Comparison of ENCODE assay signal across 17 cellular contexts in the genomic region with DNA sequence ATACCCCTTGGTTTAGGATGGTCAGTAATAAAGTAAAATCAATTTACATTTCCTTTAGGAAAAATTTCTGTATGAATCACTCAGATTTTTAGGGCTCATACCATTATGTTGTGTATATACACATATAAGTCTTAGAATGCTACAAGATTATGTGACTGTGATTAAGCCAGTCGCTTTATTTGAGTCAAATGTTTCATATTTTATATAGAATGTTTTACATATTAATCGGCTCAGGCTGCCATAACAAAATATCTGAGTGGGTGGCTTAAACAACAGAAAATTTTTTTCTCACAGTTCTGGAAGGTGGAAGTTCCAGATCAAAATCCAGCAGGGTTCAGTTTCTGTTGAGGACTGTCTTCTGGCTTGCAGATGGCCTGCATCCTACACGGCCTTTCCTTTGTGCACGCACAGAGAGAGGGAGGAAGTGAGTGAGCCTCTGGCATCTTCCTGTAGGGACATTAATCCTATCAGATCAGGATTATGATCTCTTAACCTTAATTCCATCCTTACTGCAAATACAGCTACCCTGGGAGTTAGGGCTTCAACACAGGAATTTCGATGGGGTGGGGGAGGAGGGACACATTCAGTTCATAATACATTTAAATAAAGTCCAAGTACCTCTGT.
DNase-seq lines count a peak whose midpoint lies in the region; ATAC-seq, FAIRE-seq and TF ChIP-seq lines count a peak whose summit lies in the region.
"Had no signal": no experiment of that assay in that cellular context is flagged by ENCODE, and none has a peak within 500 bp of the region (broad histone marks: within the 10 kb centered on the region; RNA-seq: fewer than 3 reads in every experiment).

No MANE protein-coding gene starts in this region.

- CTCF ChIA-PET in CD4-positive, alpha-beta T cell (lab: Charles Lee): no interaction called here

- ATAC-seq in CD4-positive, alpha-beta T cell (ENCODE audit: poor library complexity): no peak

- H3K9me3 Mint-ChIP-seq in CD4-positive, alpha-beta T cell: no peaks in the 10 kb centered on the region

- peak; percentile 14 for DNase-seq in D721Med (ENCODE audit: insufficient read length, low spot score)
- DNase-seq in NCI-H69 (lab: John Stamatoyannopoulos, UW): peak; percentile 55
- peak; percentile 4 to 30 for DNase-seq in lung microvascular endothelial cell (ENCODE audit: low read depth in 2 of 2)
- DNase-seq in stimulated activated CD4-positive, alpha-beta T cell treated with anti-CD3 and anti-CD28 coated beads, Interleukin-4, amount 100 ng/mL, for 1 hour: no peak
- no peak for DNase-seq in CD4-positive, alpha-beta T cell
- no peak for DNase-seq in NCI-H2107 treated with DMSO at 0.1 percent for 48 hours (lab: John Stamatoyannopoulos, UW; ENCODE audit: unreplicated experiment)
- no peak for DNase-seq in NCI-H1092 treated with DMSO at 0.1 percent for 48 hours (lab: John Stamatoyannopoulos, UW)
- DNase-seq: GDM1, H7, IMR-90, NCI-H1417 treated with DMSO at 0.1 percent for 48 hours, NCI-H1930, NCI-H345, NCI-H526 treated with DMSO at 0.1 percent for 48 hours, SHP77 had no signal

- no peak overlapping the region for H3K27ac Mint-ChIP-seq in CD4-positive, alpha-beta T cell

- POLR2A ChIA-PET in CD4-positive, alpha-beta T cell (lab: Charles Lee): no interaction called here

- TF ChIP-seq CTCF in D721Med (IDR thresholded peaks at IDR 0.05; ENCODE audit: insufficient read depth, missing control alignments): no peak
- no peak for TF ChIP-seq CTCF in VCaP (conservative IDR thresholded peaks at IDR 0.05)
- TF ChIP-seq CTCF in CD4-positive, alpha-beta T cell (IDR thresholded peaks at IDR 0.05): no peak

- no peak overlapping the region for H3K4me3 Mint-ChIP-seq in CD4-positive, alpha-beta T cell

- peak; percentile 96 for FAIRE-seq in D721Med (lab: Jason Lieb, UNC)
- FAIRE-seq: HTR-8/SVneo had no signal

- H3K4me1 Mint-ChIP-seq in CD4-positive, alpha-beta T cell (ENCODE audit: low read depth): no peaks in the 10 kb centered on the region

- H3K27me3 Mint-ChIP-seq in CD4-positive, alpha-beta T cell: no peaks in the 10 kb centered on the region

- intact Hi-C loops in CD4-positive, alpha-beta T cell (cut with DNase I, micrococcal nuclease): no loop called here

- H3K27ac ChIP-seq in VCaP: peak overlapping the region; percentile 68
- H3K27ac ChIP-seq in CD4-positive, alpha-beta T cell (ENCODE audit: low read depth, low read length): no peak overlapping the region

- H3K9me3 ChIP-seq in CD4-positive, alpha-beta T cell (ENCODE audit: control insufficient read depth, low read length): no peaks in the 10 kb centered on the region

- no peaks in the 10 kb centered on the region for H3K36me3 Mint-ChIP-seq in CD4-positive, alpha-beta T cell (ENCODE audit: low read depth)

- H3K27me3 ChIP-seq in CD4-positive, alpha-beta T cell (ENCODE audit: control insufficient read depth, insufficient read depth, low read length): no peaks in the 10 kb centered on the region

Comparison
In these comparisons a context has a peak if more than half of its experiments do, and no peak if none do; other contexts are left out.
1. DNase-seq: peak in D721Med (single experiment), NCI-H69 (single experiment) and lung microvascular endothelial cell (2 of 2); none in stimulated activated CD4-positive, alpha-beta T cell treated with anti-CD3 and anti-CD28 coated beads, Interleukin-4, amount 100 ng/mL, for 1 hour (single experiment), CD4-positive, alpha-beta T cell (0 of 10), NCI-H2107 treated with DMSO at 0.1 percent for 48 hours (single experiment) and NCI-H1092 treated with DMSO at 0.1 percent for 48 hours (single experiment).